2 cellular contexts compared by ENCODE assay signal in genomic region chr16:58481931-58482330, GRCh38.
TF ChIP-seq lines count a peak whose summit lies in the region.

No MANE protein-coding gene starts in this region.

TF ChIP-seq in SK-N-SH treated with all-trans-retinoic acid at 6 μM for 48 hours, 23 proteins besides CTCF, POLR2A, EP300 and RAD21 (continued from another document):
- no peak for TF ChIP-seq POU6F1 (CRISPR knock-in tag; IDR thresholded peaks at IDR 0.05; ENCODE audit: borderline replicate concordance, low read depth)
- TF ChIP-seq BACH2 (CRISPR knock-in tag; IDR thresholded peaks at IDR 0.05; ENCODE audit: borderline replicate concordance): no peak
- no peak for TF ChIP-seq CREB5 (CRISPR knock-in tag; IDR thresholded peaks at IDR 0.05; ENCODE audit: low read depth)
- no peak for TF ChIP-seq TSHZ2 (CRISPR knock-in tag; IDR thresholded peaks at IDR 0.05)
- no peak for TF ChIP-seq GLIS3 (CRISPR knock-in tag; IDR thresholded peaks at IDR 0.05)
- no peak for TF ChIP-seq ZNF70 (CRISPR knock-in tag; IDR thresholded peaks at IDR 0.05)
- TF ChIP-seq ZC3H10 (CRISPR knock-in tag; IDR thresholded peaks at IDR 0.05): no peak
- TF ChIP-seq RARB (CRISPR knock-in tag; IDR thresholded peaks at IDR 0.05): no peak

TF ChIP-seq in SK-N-SH, 30 proteins besides CTCF, POLR2A, EP300 and RAD21 (continued from another document):
- no peak for TF ChIP-seq REST (IDR thresholded peaks at IDR 0.05; ENCODE audit: low read depth, low read length)
- no peak for TF ChIP-seq EZH2phosphoT487 (IDR thresholded peaks at IDR 0.05; ENCODE audit: borderline replicate concordance, low read depth)
- no peak for TF ChIP-seq USF2 (IDR thresholded peaks at IDR 0.05; ENCODE audit: borderline replicate concordance, low read depth, low read length)
- no peak for TF ChIP-seq JUND (IDR thresholded peaks at IDR 0.05)
- TF ChIP-seq NFIC (IDR thresholded peaks at IDR 0.05; ENCODE audit: borderline replicate concordance): no peak
- TF ChIP-seq RFX5 (IDR thresholded peaks at IDR 0.05; ENCODE audit: low read length): no peak
- no peak for TF ChIP-seq POLR2AphosphoS5 (IDR thresholded peaks at IDR 0.05; ENCODE audit: low read depth, low read length)
- TF ChIP-seq GABPA (IDR thresholded peaks at IDR 0.05; ENCODE audit: low read depth): no peak
- TF ChIP-seq YY1 (IDR thresholded peaks at IDR 0.05; ENCODE audit: low read depth): no peak
- no peak for TF ChIP-seq IRF3 (IDR thresholded peaks at IDR 0.05; ENCODE audit: low read depth, low read length)
